10 cellular contexts compared by ENCODE assay signal in genomic region chr4:89469930-89470375, GRCh38.
DNase-seq lines count a peak whose midpoint lies in the region; ATAC-seq and TF ChIP-seq lines count a peak whose summit lies in the region.
"Had no signal": no experiment of that assay in that cellular context is flagged by ENCODE, and none has a peak within 500 bp of the region (broad histone marks: within the 10 kb centered on the region; RNA-seq: fewer than 3 reads in every experiment).

No MANE protein-coding gene starts in this region.

- H3K79me2 ChIP-seq in GM23338 (replicated peaks; ENCODE audit: insufficient read depth), result no peaks in the 10 kb centered on the region

- peak; percentile 80 for DNase-seq in GDM1 (lab: John Stamatoyannopoulos, UW)
- peak; percentile 94 for DNase-seq in KBM-7
- peak; percentile 1 for DNase-seq in activated naive CD8-positive, alpha-beta T cell treated with anti-CD3 and anti-CD28 coated beads for 36 hours
- no peak for DNase-seq in left lobe of liver (ENCODE audit: low spot score)
- DNase-seq in GM23338 (ENCODE audit: low spot score), result no peak
- no peak for DNase-seq in SHP77 (lab: John Stamatoyannopoulos, UW)
- no peak for DNase-seq in G401 (ENCODE audit: low spot score)

- peaks cover 24% of the 10 kb centered on the region for H3K4me1 Mint-ChIP-seq in activated naive CD8-positive, alpha-beta T cell treated with anti-CD3 and anti-CD28 coated beads for 36 hours
- H3K4me1 Mint-ChIP-seq in GM23338, result no peaks in the 10 kb centered on the region
- H3K4me1 Mint-ChIP-seq: neural crest cell had no signal

- no peaks in the 10 kb centered on the region for H3K4me1 ChIP-seq in GM23338 (ENCODE audit: insufficient read depth)

- no peaks in the 10 kb centered on the region for H3K27me3 ChIP-seq in GM23338 (ENCODE audit: insufficient read depth)

- no peak overlapping the region for H3K4me2 ChIP-seq in GM23338

- H3K36me3 Mint-ChIP-seq in activated naive CD8-positive, alpha-beta T cell treated with anti-CD3 and anti-CD28 coated beads for 36 hours, result peaks cover 3% of the 10 kb centered on the region
- no peaks in the 10 kb centered on the region for H3K36me3 Mint-ChIP-seq in GM23338 (ENCODE audit: low read depth)

- H3K27ac ChIP-seq in GM23338 (ENCODE audit: low read depth), result no peak overlapping the region

- H3K27me3 Mint-ChIP-seq in activated naive CD8-positive, alpha-beta T cell treated with anti-CD3 and anti-CD28 coated beads for 36 hours, result no peaks in the 10 kb centered on the region
- H3K27me3 Mint-ChIP-seq in GM23338 (ENCODE audit: insufficient read depth, low read depth, poor library complexity), result peaks cover 1% of the 10 kb centered on the region

- H3K27ac Mint-ChIP-seq in activated naive CD8-positive, alpha-beta T cell treated with anti-CD3 and anti-CD28 coated beads for 36 hours, result peak overlapping the region; percentile 88
- no peak overlapping the region for H3K27ac Mint-ChIP-seq in GM23338

- no peaks in the 10 kb centered on the region for H3K36me3 ChIP-seq in GM23338 (ENCODE audit: insufficient read depth)

- in situ Hi-C loops in KBM-7 (cut with MboI; ENCODE audit: low pct_unique_long_range_greater_than_20kb, low sequenced_read_pairs), result no loop called here
- in situ Hi-C loops in G401 (cut with HindIII; ENCODE audit: low sequenced_read_pairs), result no loop called here

- H3K4me3 ChIP-seq in GM23338, result no peak overlapping the region

- H3F3A ChIP-seq in GM23338 (replicated peaks; ENCODE audit: low read depth), result no peaks in the 10 kb centered on the region

- no peaks in the 10 kb centered on the region for H3K9me2 ChIP-seq in GM23338 (ENCODE audit: insufficient read depth)

- TF ChIP-seq CTCF in GM23338 (conservative IDR thresholded peaks at IDR 0.05; ENCODE audit: low read depth in 2 of 2), result no peak

- peaks cover 2% of the 10 kb centered on the region for H3K9me3 Mint-ChIP-seq in activated naive CD8-positive, alpha-beta T cell treated with anti-CD3 and anti-CD28 coated beads for 36 hours
- no peaks in the 10 kb centered on the region for H3K9me3 Mint-ChIP-seq in GM23338
- H3K9me3 Mint-ChIP-seq: neural crest cell had no signal

- ATAC-seq in GM21576 (IDR thresholded peaks at IDR 0.05; ENCODE audit: unreplicated experiment) (peak; percentile 87), left lobe of liver (peak; percentile 40), GM23338 (no peak)
- ATAC-seq: Panc1 had no signal

- no peak overlapping the region for H2AFZ ChIP-seq in GM23338

- peak overlapping the region; percentile 27 for H3K4me3 Mint-ChIP-seq in activated naive CD8-positive, alpha-beta T cell treated with anti-CD3 and anti-CD28 coated beads for 36 hours
- H3K4me3 Mint-ChIP-seq in GM23338, result no peak overlapping the region
- H3K4me3 Mint-ChIP-seq: neural crest cell had no signal

- H4K20me1 ChIP-seq in GM23338 (replicated peaks; ENCODE audit: insufficient read depth), result no peaks in the 10 kb centered on the region

TF ChIP-seq in GM23338, 12 proteins besides CTCF, POLR2A, EP300 and RAD21 (continues in another document):
- TF ChIP-seq ETS1 (IDR thresholded peaks at IDR 0.05) (no peak), ZNF462 (CRISPR knock-in tag; IDR thresholded peaks at IDR 0.05) (no peak), ZNF114 (CRISPR knock-in tag; IDR thresholded peaks at IDR 0.05) (no peak), ZNF331 (CRISPR knock-in tag; IDR thresholded peaks at IDR 0.05; ENCODE audit: low read depth) (no peak), EZH2 (IDR thresholded peaks at IDR 0.05; ENCODE audit: low read depth, unreplicated experiment) (no peak), POLR2AphosphoS5 (IDR thresholded peaks at IDR 0.05; ENCODE audit: low read depth) (no peak), STAT1 (IDR thresholded peaks at IDR 0.05; ENCODE audit: unreplicated experiment) (no peak), EZH2phosphoT487 (IDR thresholded peaks at IDR 0.05; ENCODE audit: unreplicated experiment) (no peak), CREB1 (CRISPR knock-in tag; IDR thresholded peaks at IDR 0.05; ENCODE audit: low read depth) (no peak), JUNB (IDR thresholded peaks at IDR 0.05; ENCODE audit: unreplicated experiment) (no peak), NANOG (IDR thresholded peaks at IDR 0.05; ENCODE audit: borderline replicate concordance) (no peak)

Comparison
In these comparisons a context has a peak if more than half of its experiments do, and no peak if none do; other contexts are left out.
1. DNase-seq: peak in GDM1 (single experiment), KBM-7 (single experiment) and activated naive CD8-positive, alpha-beta T cell treated with anti-CD3 and anti-CD28 coated beads for 36 hours (single experiment); none in left lobe of liver (single experiment), GM23338 (single experiment), SHP77 (0 of 2) and G401 (single experiment).